Comparison of ENCODE assay signal across 8 cellular contexts in the genomic region with DNA sequence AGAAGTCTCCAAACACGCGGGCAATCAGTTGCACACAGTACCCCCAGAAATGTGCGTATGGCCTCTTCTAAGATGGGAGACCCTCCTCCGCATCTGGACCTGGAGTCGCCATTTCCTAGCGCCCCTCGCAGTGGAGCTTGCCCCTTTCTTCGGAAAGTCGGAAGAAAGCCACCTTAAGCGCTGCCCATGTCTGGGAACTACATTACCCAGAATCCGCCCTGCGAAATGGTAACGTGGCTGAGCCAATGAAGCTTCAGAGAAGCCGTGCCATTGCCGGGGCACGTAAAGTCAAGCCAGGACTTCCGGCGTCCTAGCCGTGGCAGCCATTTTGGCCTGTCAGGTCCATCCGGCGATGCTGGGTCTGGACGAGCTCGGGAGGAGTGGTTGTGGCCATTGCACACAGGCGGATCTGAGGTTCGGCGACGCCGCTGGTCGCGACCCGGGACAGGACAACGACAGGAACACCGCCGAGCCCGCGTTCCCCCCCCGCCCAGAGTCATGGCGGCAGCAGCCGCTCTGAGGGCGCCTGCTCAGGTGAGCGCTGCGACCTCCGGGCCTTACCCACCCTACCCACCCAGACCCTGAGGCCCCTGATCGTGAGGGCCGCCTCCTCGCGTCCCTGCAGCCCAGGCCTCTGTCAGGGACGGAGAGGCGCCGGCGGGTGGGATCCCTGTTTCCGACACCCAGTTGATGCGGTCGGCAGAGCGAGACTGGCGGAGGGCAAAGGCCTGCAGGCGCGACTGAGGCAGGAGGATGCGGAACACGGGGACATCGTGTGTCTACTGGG. TPM values are rescaled to one million over a fixed set of nuclear protein-coding genes. Genes with fewer than 3 reads are reported as not detected.
DNase-seq lines count a peak whose midpoint lies in the region; ATAC-seq and TF ChIP-seq lines count a peak whose summit lies in the region.

A gene (plus strand): TSS at position 332 of the 787 bp plus-strand sequence. CDS start 167 bp downstream, at position 499.

- H3K9me3 ChIP-seq in right lobe of liver: no peaks in the 10 kb centered on the region

- peaks cover 0 to 1% (median 0%) of the 10 kb centered on the region in 4 donors for H3K36me3 ChIP-seq in right lobe of liver

- DNase-seq in AG20443 (ENCODE audit: low spot score) (peak; percentile 97), NCI-H748 (lab: John Stamatoyannopoulos, UW; ENCODE audit: unreplicated experiment) (peak; percentile 96), dorsolateral prefrontal cortex (peak; percentile 83 to 96 (median 94)), right lobe of liver (peak; percentile 89 to 95 (median 93))
- DNase-seq in activated CD4-positive, alpha-beta T cell treated with anti-CD3 and anti-CD28 coated beads, Interleukin-2, amount 50 U/mL, for 4 hours: peak; percentile 77 to 78
- peak; percentile 89 for DNase-seq in stimulated activated CD4-positive, alpha-beta T cell treated with anti-CD3 and anti-CD28 coated beads, Interleukin-4, amount 100 ng/mL, for 24 hours

- peak within 1 kb of the TSS in 53 of 59 donors; percentile 7 to 91 (median 80) for H3K27ac ChIP-seq in dorsolateral prefrontal cortex
- peak within 1 kb of the TSS in 2 of 3 donors; percentile 59 to 62 for H3K27ac ChIP-seq in right lobe of liver

- ATAC-seq in GM19035 (IDR thresholded peaks at IDR 0.05; ENCODE audit: unreplicated experiment): peak; percentile 99
- ATAC-seq in HG03354 (IDR thresholded peaks at IDR 0.05; ENCODE audit: poor library complexity, severe bottlenecking, unreplicated experiment): peak; percentile 99
- ATAC-seq in right lobe of liver: peak; percentile 99

- intact Hi-C loops in dorsolateral prefrontal cortex (cut with DNase I) (loop anchor here in 1 of 2 donors (5.0 kb wide), 1 partner anchor 43 kb away; a partner anchor contains a TSS), right lobe of liver (cut with DNase I) (no loop called here)

- no peak for TF ChIP-seq POLR2A in right lobe of liver (IDR thresholded peaks at IDR 0.05)

- H3K27me3 ChIP-seq in dorsolateral prefrontal cortex (no peaks in the 10 kb centered on the region), right lobe of liver (no peaks in the 10 kb centered on the region)

- H3K4me3 ChIP-seq in dorsolateral prefrontal cortex (peak within 1 kb of the TSS; percentile 61 to 98 (median 88)), right lobe of liver (peak within 1 kb of the TSS; percentile 76 to 97 (median 82))

- WGBS in right lobe of liver (ENCODE audit: insufficient coverage, low coverage, low lambda C conversion rate, missing lambda C conversion rate): 10% methylated on average over 22 of the region's 61 CpGs

- peaks cover 0 to 17% (median 4%) of the 10 kb centered on the region in 4 donors for H3K4me1 ChIP-seq in right lobe of liver

- TF ChIP-seq CTCF in dorsolateral prefrontal cortex (IDR thresholded peaks at IDR 0.05 in 54 of 56, conservative IDR thresholded peaks at IDR 0.05 in 2 of 56; ENCODE audit: low read depth in 1 of 56, partially characterized antibody in 56 of 56): peak in 16 of 56 donors; percentile 7 to 35 (median 22)
- no peak for TF ChIP-seq CTCF in right lobe of liver (IDR thresholded peaks at IDR 0.05)

RNA-seq across cellular contexts. Expression of the gene that starts here (rescaled TPM):
- total RNA-seq in dorsolateral prefrontal cortex (10 to 100 TPM; 14.5 to 49.1 (median 26.2) TPM), right lobe of liver (1 to 10 TPM; 4.0 to 8.4 (median 5.9) TPM)

Comparison
In these comparisons a context has a peak if more than half of its experiments do, and no peak if none do; other contexts are left out.
1. Peak in every context shown above with its lines: DNase-seq, ATAC-seq, H3K4me3 ChIP-seq and H3K27ac ChIP-seq.